ENCODE assay signal across 21 cellular contexts in the genomic region with DNA sequence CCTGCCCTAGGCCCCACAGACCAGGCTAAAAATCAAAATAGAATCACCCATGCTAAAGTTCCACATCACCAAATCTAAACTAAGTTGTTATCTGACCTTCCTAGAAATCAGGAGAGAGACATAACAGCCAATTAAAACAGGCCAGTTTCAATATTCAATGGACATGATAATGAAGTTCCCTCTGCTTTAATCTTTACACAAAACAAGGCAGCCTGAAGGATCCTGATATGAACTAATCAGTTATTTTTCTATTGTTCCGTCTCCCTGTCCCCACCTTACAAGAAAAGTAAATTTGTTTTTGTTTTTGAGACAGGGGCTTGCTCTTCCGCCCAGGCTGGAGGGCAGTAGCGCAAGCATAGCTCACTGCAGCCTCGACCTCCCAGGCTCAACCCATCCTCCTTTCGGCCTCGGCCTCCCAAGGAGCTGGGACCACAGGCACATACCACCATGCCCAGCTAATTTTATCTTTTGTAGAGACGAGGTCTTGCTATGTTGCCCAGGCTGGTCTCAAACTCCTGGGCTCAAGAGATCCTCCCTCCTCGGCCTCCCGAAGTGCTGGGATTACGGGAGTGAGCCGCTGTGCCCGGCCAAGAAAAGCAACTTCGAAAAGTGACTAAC. TPM values are rescaled to one million over a fixed set of nuclear protein-coding genes. Genes with fewer than 3 reads are reported as not detected.
A peak's percentile ranks its signal among the peaks of the same experiment; 100 is the strongest.
DNase-seq lines count a peak whose midpoint lies in the region; ATAC-seq and TF ChIP-seq lines count a peak whose summit lies in the region.
"Had no signal": no experiment of that assay in that cellular context is flagged by ENCODE, and none has a peak within 500 bp of the region (broad histone marks: within the 10 kb centered on the region; RNA-seq: fewer than 3 reads in every experiment).

No MANE protein-coding gene starts in this region.

- TF ChIP-seq CTCF in WTC11 (IDR thresholded peaks at IDR 0.05) (no peak), suprapubic skin (IDR thresholded peaks at IDR 0.05) (no peak)

- H3K9me3 ChIP-seq in GM23248 (ENCODE audit: low read depth) (no peaks in the 10 kb centered on the region), suprapubic skin (no peaks in the 10 kb centered on the region)

- no peaks in the 10 kb centered on the region for H3K36me3 ChIP-seq in GM23248 (ENCODE audit: low read depth)
- peaks cover 25% of the 10 kb centered on the region for H3K36me3 ChIP-seq in suprapubic skin

- H3K27ac ChIP-seq in GM23248 (peak overlapping the region; percentile 16; the same call in 1 of the 2 replicates), suprapubic skin (peak overlapping the region; percentile 56)

- peaks cover 22% of the 10 kb centered on the region for H3F3A ChIP-seq in GM23248 (ENCODE audit: insufficient read depth)

- DNase-seq in GM23248 (no peak), WTC11 (ENCODE audit: low spot score) (no peak), memory B cell (ENCODE audit: low spot score in 2 of 2) (no peak), suprapubic skin (ENCODE audit: low spot score in 2 of 2) (no peak), hippocampal formation (lab: John Stamatoyannopoulos, UW) (no peak), DMS153 (lab: John Stamatoyannopoulos, UW) (no peak)
- DNase-seq in stimulated activated CD4-positive, alpha-beta T cell treated with anti-CD3 and anti-CD28 coated beads, Interleukin-4, amount 100 ng/mL, for 24 hours: no peak
- DNase-seq: COR-L47, EL, GOT3, KG1, NCI-H1048, NCI-H1436 treated with DMSO at 0.1 percent for 48 hours, NCI-H2081, NCI-H2227 treated with DMSO at 0.1 percent for 48 hours had no signal

- WGBS in GM23248 (ENCODE audit: low coverage in 1 of 2, low lambda C conversion rate in 2 of 2, missing lambda C conversion rate in 2 of 2), 2 experiments: 76 to 77% methylated on average over 13 of the region's 13 CpGs
- WGBS in suprapubic skin: 96% methylated on average over 13 of the region's 13 CpGs

- no peaks in the 10 kb centered on the region for H4K20me1 ChIP-seq in GM23248 (ENCODE audit: insufficient read depth)

- no peak overlapping the region for H2AFZ ChIP-seq in GM23248

- ATAC-seq in WTC11 (no peak), memory B cell (ENCODE audit: low read depth) (no peak), HG03039 (IDR thresholded peaks at IDR 0.05; ENCODE audit: unreplicated experiment) (no peak)
- ATAC-seq: Panc1 had no signal

- H3K27me3 ChIP-seq in GM23248 (replicated peaks; ENCODE audit: insufficient read depth): no peaks in the 10 kb centered on the region
- no peaks in the 10 kb centered on the region for H3K27me3 ChIP-seq in suprapubic skin

- H3K4me2 ChIP-seq in GM23248 (ENCODE audit: unreplicated experiment): no peak overlapping the region

- peaks cover 18% of the 10 kb centered on the region for H3K36me3 Mint-ChIP-seq in WTC11
- H3K36me3 Mint-ChIP-seq in memory B cell: no peaks in the 10 kb centered on the region
- H3K36me3 Mint-ChIP-seq: CD14-positive monocyte had no signal

- in situ Hi-C loops in GM23248 (cut with MboI): no loop called here

- H3K4me1 Mint-ChIP-seq in WTC11 (peaks cover 62% of the 10 kb centered on the region), memory B cell (peaks cover 32% of the 10 kb centered on the region)

- H3K9me2 ChIP-seq in GM23248 (ENCODE audit: insufficient read depth): no peaks in the 10 kb centered on the region

- no peak for TF ChIP-seq EP300 in suprapubic skin (IDR thresholded peaks at IDR 0.05)

- H3K27ac Mint-ChIP-seq in WTC11 (0 out of 2 replicates have a peak overlapping the region, but pooled peaks have one; percentile 40), memory B cell (peak overlapping the region; percentile 20)

- CTCF ChIA-PET in WTC11 (lab: Charles Lee): interaction anchor here (0.9 to 8.4 kb wide), 7 partner anchors 12 to 197 kb away, joined by 3 to 372 read pairs (median 3); a partner anchor contains a TSS

- no peaks in the 10 kb centered on the region for H3K79me2 ChIP-seq in GM23248 (ENCODE audit: insufficient read depth)

- H3K4me3 Mint-ChIP-seq in WTC11 (no peak overlapping the region), memory B cell (no peak overlapping the region)
- H3K4me3 Mint-ChIP-seq: CD14-positive monocyte had no signal

- H3K4me3 ChIP-seq in GM23248 (no peak overlapping the region), suprapubic skin (no peak overlapping the region)

- TF ChIP-seq POLR2A in suprapubic skin (IDR thresholded peaks at IDR 0.05): no peak

- no peak overlapping the region for H3K9ac ChIP-seq in GM23248

- POLR2A ChIA-PET in WTC11 (lab: Charles Lee): interaction anchor here (1.2 kb wide), 1 partner anchor 57 kb away, joined by 3 read pairs; no protein-coding TSS in a partner anchor

- H3K27me3 Mint-ChIP-seq in WTC11 (ENCODE audit: low read depth): no peaks in the 10 kb centered on the region
- H3K27me3 Mint-ChIP-seq in memory B cell: no peaks in the 10 kb centered on the region

- H3K4me1 ChIP-seq in GM23248 (ENCODE audit: insufficient read depth) (peaks cover 30% of the 10 kb centered on the region), suprapubic skin (peaks cover 50% of the 10 kb centered on the region)

- H3K9me3 Mint-ChIP-seq in WTC11 (no peaks in the 10 kb centered on the region), memory B cell (no peaks in the 10 kb centered on the region)

TF ChIP-seq in WTC11, 78 proteins besides CTCF, POLR2A, EP300 and RAD21 (continues in another document):
- TF ChIP-seq ATF1 (CRISPR knock-in tag; IDR thresholded peaks at IDR 0.05) (no peak), ZNF121 (CRISPR knock-in tag; IDR thresholded peaks at IDR 0.05) (peak; percentile 82; the same call in 1 of the 2 replicates)
- TF ChIP-seq, protein P1, sequence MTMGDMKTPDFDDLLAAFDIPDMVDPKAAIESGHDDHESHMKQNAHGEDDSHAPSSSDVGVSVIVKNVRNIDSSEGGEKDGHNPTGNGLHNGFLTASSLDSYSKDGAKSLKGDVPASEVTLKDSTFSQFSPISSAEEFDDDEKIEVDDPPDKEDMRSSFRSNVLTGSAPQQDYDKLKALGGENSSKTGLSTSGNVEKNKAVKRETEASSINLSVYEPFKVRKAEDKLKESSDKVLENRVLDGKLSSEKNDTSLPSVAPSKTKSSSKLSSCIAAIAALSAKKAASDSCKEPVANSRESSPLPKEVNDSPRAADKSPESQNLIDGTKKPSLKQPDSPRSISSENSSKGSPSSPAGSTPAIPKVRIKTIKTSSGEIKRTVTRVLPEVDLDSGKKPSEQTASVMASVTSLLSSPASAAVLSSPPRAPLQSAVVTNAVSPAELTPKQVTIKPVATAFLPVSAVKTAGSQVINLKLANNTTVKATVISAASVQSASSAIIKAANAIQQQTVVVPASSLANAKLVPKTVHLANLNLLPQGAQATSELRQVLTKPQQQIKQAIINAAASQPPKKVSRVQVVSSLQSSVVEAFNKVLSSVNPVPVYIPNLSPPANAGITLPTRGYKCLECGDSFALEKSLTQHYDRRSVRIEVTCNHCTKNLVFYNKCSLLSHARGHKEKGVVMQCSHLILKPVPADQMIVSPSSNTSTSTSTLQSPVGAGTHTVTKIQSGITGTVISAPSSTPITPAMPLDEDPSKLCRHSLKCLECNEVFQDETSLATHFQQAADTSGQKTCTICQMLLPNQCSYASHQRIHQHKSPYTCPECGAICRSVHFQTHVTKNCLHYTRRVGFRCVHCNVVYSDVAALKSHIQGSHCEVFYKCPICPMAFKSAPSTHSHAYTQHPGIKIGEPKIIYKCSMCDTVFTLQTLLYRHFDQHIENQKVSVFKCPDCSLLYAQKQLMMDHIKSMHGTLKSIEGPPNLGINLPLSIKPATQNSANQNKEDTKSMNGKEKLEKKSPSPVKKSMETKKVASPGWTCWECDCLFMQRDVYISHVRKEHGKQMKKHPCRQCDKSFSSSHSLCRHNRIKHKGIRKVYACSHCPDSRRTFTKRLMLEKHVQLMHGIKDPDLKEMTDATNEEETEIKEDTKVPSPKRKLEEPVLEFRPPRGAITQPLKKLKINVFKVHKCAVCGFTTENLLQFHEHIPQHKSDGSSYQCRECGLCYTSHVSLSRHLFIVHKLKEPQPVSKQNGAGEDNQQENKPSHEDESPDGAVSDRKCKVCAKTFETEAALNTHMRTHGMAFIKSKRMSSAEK (CRISPR knock-in tag; IDR thresholded peaks at IDR 0.05; ENCODE audit: borderline replicate concordance): no peak

RNA-seq across cellular contexts. Expression of a gene that starts 5.4 kb away (rescaled TPM):
- total RNA-seq in GM23248 (2014; rRNA removed; shearing (Covaris generic)): not detected in 2 replicates
- not detected in 2 replicates for polyA plus RNA-seq in GM23248 (2016; fragmentation: Nextera tagmentation; extraction: Ambion mirVana)
- total RNA-seq in WTC11 (2021) (not detected in 3 replicates), suprapubic skin (not detected)
- total RNA-seq: A673, M059J, Right ventricle myocardium inferior had no signal

RNA-seq across cellular contexts. Expression of a gene that starts 19.7 kb away (rescaled TPM):
- total RNA-seq in GM23248 (2014; rRNA removed; shearing (Covaris generic)): not detected in 2 replicates
- 0.09 TPM in 1 of 2 replicates, not detected in the other for polyA plus RNA-seq in GM23248 (2016; fragmentation: Nextera tagmentation; extraction: Ambion mirVana)
- total RNA-seq in WTC11 (2021) (0.07 to 0.11 TPM in 2 of 3 replicates, not detected in the other), suprapubic skin (not detected)
- total RNA-seq: A673, M059J, Right ventricle myocardium inferior had no signal
- polyA plus RNA-seq: CD14-positive monocyte had no signal

RNA-seq across cellular contexts. Expression of a gene that starts 29.1 kb away (rescaled TPM):
- total RNA-seq in GM23248 (2014; rRNA removed; shearing (Covaris generic)): 48.7 and 55.5 TPM in 2 replicates
- 157 and 166 TPM in 2 replicates for polyA plus RNA-seq in GM23248 (2016; fragmentation: Nextera tagmentation; extraction: Ambion mirVana)
- total RNA-seq in WTC11 (2021) (67.8 to 81.3 TPM (median 71.3 TPM) in 3 replicates), suprapubic skin (10 to 100 TPM; 10.1 to 22.7 (median 18.6) TPM)

RNA-seq across cellular contexts. Expression of a gene that starts 29.5 kb away (rescaled TPM):
- total RNA-seq in GM23248 (2014; rRNA removed; shearing (Covaris generic)): 61.0 and 63.7 TPM in 2 replicates
- polyA plus RNA-seq in GM23248 (2016; fragmentation: Nextera tagmentation; extraction: Ambion mirVana): 28.8 and 35.5 TPM in 2 replicates
- total RNA-seq in WTC11 (2021): 196 to 229 TPM (median 204 TPM) in 3 replicates
- total RNA-seq in suprapubic skin: 100 to 1,000 TPM in 2 of 4 donors, 10 to 100 TPM in 2; 78.7 to 217 (median 103) TPM

RNA-seq across cellular contexts. Expression of a gene that starts 59.0 kb away (rescaled TPM):
- 2.7 and 6.7 TPM in 2 replicates for total RNA-seq in GM23248 (2014; rRNA removed; shearing (Covaris generic))
- polyA plus RNA-seq in GM23248 (2016; fragmentation: Nextera tagmentation; extraction: Ambion mirVana): 9.8 and 9.9 TPM in 2 replicates
- total RNA-seq in WTC11 (2021) (200 to 207 TPM (median 201 TPM) in 3 replicates), suprapubic skin (10 to 100 TPM; 45.2 to 67.7 (median 53.2) TPM)
